8 cellular contexts compared by ENCODE assay signal in the genomic region with DNA sequence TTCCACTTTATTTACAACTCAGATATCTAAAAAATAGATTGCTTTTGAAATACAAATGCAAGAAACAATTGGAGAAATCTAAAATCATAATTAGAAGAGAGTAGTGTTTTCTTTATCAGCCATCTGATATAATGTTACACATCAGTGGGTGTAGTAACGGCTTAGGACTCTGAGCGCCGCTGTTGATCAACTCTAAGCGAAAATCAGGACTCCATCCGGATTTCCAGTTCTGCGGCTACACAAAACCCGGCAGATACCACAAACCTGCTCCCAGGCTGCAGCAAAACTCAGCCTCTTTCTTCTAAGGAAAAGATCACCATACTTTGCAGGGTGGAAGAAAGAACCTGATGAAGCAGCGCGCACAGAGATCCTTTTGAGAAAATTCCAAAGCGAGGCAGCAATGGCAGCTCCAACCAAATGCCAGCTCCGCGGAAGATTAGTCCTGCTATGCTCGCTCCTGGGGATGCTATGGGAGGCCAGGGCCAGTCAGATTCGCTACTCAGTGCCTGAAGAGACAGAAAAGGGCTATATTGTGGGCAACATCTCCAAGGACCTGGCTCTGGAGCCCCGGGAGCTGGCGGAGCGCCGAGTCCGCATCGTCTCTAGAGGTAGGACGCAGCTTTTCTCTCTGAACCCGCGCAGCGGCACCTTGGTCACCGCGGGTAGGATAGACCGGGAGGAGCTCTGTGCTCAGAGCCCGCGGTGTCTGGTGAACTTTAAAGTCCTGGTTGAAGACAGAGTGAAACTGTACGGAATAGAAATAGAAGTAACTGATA. TPM values are rescaled to one million over a fixed set of nuclear protein-coding genes. Genes with fewer than 3 reads are reported as not detected.
DNase-seq lines count a peak whose midpoint lies in the region; ATAC-seq and TF ChIP-seq lines count a peak whose summit lies in the region.

TSS of gene PCDHGA9 (plus strand) at position 226 of the 776 bp plus-strand sequence. CDS start at position 401, 175 bp downstream.

- ATAC-seq in naive thymus-derived CD4-positive, alpha-beta T cell = no peak
- ATAC-seq in HG02763 (IDR thresholded peaks at IDR 0.05; ENCODE audit: unreplicated experiment) (no peak), HG03460 (IDR thresholded peaks at IDR 0.05; ENCODE audit: unreplicated experiment) (no peak), GM19023 (IDR thresholded peaks at IDR 0.05; ENCODE audit: unreplicated experiment) (no peak), HG03139 (IDR thresholded peaks at IDR 0.05; ENCODE audit: unreplicated experiment) (no peak)

- CTCF ChIA-PET in BJ (lab: Yijun Ruan, JAX) = interaction anchor here (0.6 to 1.5 kb wide), 5 partner anchors 12 to 161 kb away, joined by 3 to 8 read pairs (median 3); no protein-coding TSS in a partner anchor
- CTCF ChIA-PET in naive thymus-derived CD4-positive, alpha-beta T cell (lab: Charles Lee) = no interaction called here

- no peaks in the 10 kb centered on the region for H3K27me3 ChIP-seq in BJ (ENCODE audit: control insufficient read depth, insufficient read depth, low read length)
- peaks cover 8 to 26% of the 10 kb centered on the region in 2 donors for H3K27me3 ChIP-seq in naive thymus-derived CD4-positive, alpha-beta T cell (ENCODE audit: control insufficient read depth in 2 of 2, insufficient read depth in 2 of 2, low read length in 2 of 2)

- H3K27ac ChIP-seq in naive thymus-derived CD4-positive, alpha-beta T cell (ENCODE audit: low read depth, low read length) = no peak within 1 kb of the TSS

- TF ChIP-seq CTCF in BJ (IDR thresholded peaks at IDR 0.05; ENCODE audit: insufficient read depth, low read depth, low read length) = peak; percentile 35; the same call in 1 of the 2 replicates
- TF ChIP-seq CTCF in HFF-Myc (IDR thresholded peaks at IDR 0.05; ENCODE audit: low read depth, low read length, missing control alignments) = peak; percentile 41

- H3K36me3 ChIP-seq in BJ (ENCODE audit: control insufficient read depth, insufficient read depth, low read length) = no peaks in the 10 kb centered on the region; the same call in 1 of the 2 replicates
- no peaks in the 10 kb centered on the region for H3K36me3 ChIP-seq in naive thymus-derived CD4-positive, alpha-beta T cell (ENCODE audit: control insufficient read depth in 2 of 3, insufficient read depth in 3 of 3, low read length in 3 of 3)

- intact Hi-C loops in naive thymus-derived CD4-positive, alpha-beta T cell (cut with micrococcal nuclease) = no loop called here

- no peak for DNase-seq in BJ (ENCODE audit: low read depth)
- DNase-seq in HFF-Myc (ENCODE audit: extremely low read depth, low read depth) = no peak
- DNase-seq in cerebellar cortex (ENCODE audit: low spot score) = peak; percentile 36
- DNase-seq in naive thymus-derived CD4-positive, alpha-beta T cell = no peak

- peak within 1 kb of the TSS in 9 of 10 donors; percentile 28 to 76 (median 68) for H3K4me3 Mint-ChIP-seq in naive thymus-derived CD4-positive, alpha-beta T cell

- peak within 1 kb of the TSS in 3 of 9 donors; percentile 8 to 49 (median 49) for H3K27ac Mint-ChIP-seq in naive thymus-derived CD4-positive, alpha-beta T cell

- peaks cover 4 to 34% (median 9%) of the 10 kb centered on the region in 5 donors for H3K36me3 Mint-ChIP-seq in naive thymus-derived CD4-positive, alpha-beta T cell

- POLR2A ChIA-PET in BJ (lab: Charles Lee) = no interaction called here
- POLR2A ChIA-PET in naive thymus-derived CD4-positive, alpha-beta T cell (lab: Charles Lee) = no interaction called here

- H3K4me3 ChIP-seq in BJ (ENCODE audit: low read depth, low read length) (no peak within 1 kb of the TSS), HFF-Myc (replicated peaks; ENCODE audit: low read depth, low read length) (peak within 1 kb of the TSS; percentile 31)
- H3K4me3 ChIP-seq in naive thymus-derived CD4-positive, alpha-beta T cell (ENCODE audit: low read length) = no peak within 1 kb of the TSS

- peaks cover 50 to 82% (median 75%) of the 10 kb centered on the region in 5 donors for H3K27me3 Mint-ChIP-seq in naive thymus-derived CD4-positive, alpha-beta T cell

- peaks cover 0 to 34% (median 0%) of the 10 kb centered on the region in 3 experiments for H3K9me3 ChIP-seq in naive thymus-derived CD4-positive, alpha-beta T cell (ENCODE audit: control insufficient read depth in 2 of 3, low read length in 3 of 3)

- H3K9me3 Mint-ChIP-seq in naive thymus-derived CD4-positive, alpha-beta T cell = peaks cover 5 to 82% (median 41%) of the 10 kb centered on the region in 11 donors

- H3K4me1 ChIP-seq in naive thymus-derived CD4-positive, alpha-beta T cell (ENCODE audit: control insufficient read depth in 2 of 2, insufficient read depth in 2 of 2, low read length in 2 of 2) = no peaks in the 10 kb centered on the region

- peaks cover 0 to 11% (median 4%) of the 10 kb centered on the region in 7 donors for H3K4me1 Mint-ChIP-seq in naive thymus-derived CD4-positive, alpha-beta T cell

RNA-seq across cellular contexts. Expression of gene PCDHGA9, which starts in this region (rescaled TPM):
- polyA plus RNA-seq in BJ (2011; rRNA removed) = 0.97 and 1.2 TPM in 2 replicates
- 7.5 and 9.1 TPM in 2 replicates for polyA minus RNA-seq in BJ (2011; rRNA and poly(A)+ RNA removed)
- total RNA-seq in naive thymus-derived CD4-positive, alpha-beta T cell = under 1 TPM in 4 of 5 experiments, not detected in 1; 0.16 to 0.41 (median 0.22) TPM
- polyA plus RNA-seq in naive thymus-derived CD4-positive, alpha-beta T cell = not detected
